ENCODE assay signal across 1 cellular context in genomic region chr15:42721016-42721415, GRCh38.
TF ChIP-seq lines count a peak whose summit lies in the region.

No MANE protein-coding gene starts in this region.

TF ChIP-seq in SK-N-SH, 30 proteins besides CTCF, POLR2A, EP300 and RAD21 (continued from another document):
- no peak for TF ChIP-seq NFIC (IDR thresholded peaks at IDR 0.05; ENCODE audit: borderline replicate concordance)
- no peak for TF ChIP-seq POLR2AphosphoS5 (IDR thresholded peaks at IDR 0.05; ENCODE audit: low read depth, low read length)
- no peak for TF ChIP-seq GABPA (IDR thresholded peaks at IDR 0.05; ENCODE audit: low read depth)
- TF ChIP-seq GATA2 (CRISPR knock-in tag; IDR thresholded peaks at IDR 0.05): no peak
- no peak for TF ChIP-seq ZBTB33 (IDR thresholded peaks at IDR 0.05; ENCODE audit: borderline replicate concordance, low read depth)
- TF ChIP-seq PBX3 (IDR thresholded peaks at IDR 0.05): no peak
- TF ChIP-seq YY1 (IDR thresholded peaks at IDR 0.05; ENCODE audit: low read depth): no peak
- TF ChIP-seq RFX5 (IDR thresholded peaks at IDR 0.05; ENCODE audit: low read length): no peak
- no peak for TF ChIP-seq SIN3A (IDR thresholded peaks at IDR 0.05; ENCODE audit: borderline replicate concordance, low read depth, low read length)
